In genomic region chr16:58464047-58464915, GRCh38 we compare ENCODE assay signal across 8 cellular contexts. TPM values are rescaled to one million over a fixed set of nuclear protein-coding genes. Genes with fewer than 3 reads are reported as not detected.
A peak's percentile ranks its signal among the peaks of the same experiment; 100 is the strongest.
DNase-seq lines count a peak whose midpoint lies in the region; ATAC-seq, FAIRE-seq and TF ChIP-seq lines count a peak whose summit lies in the region.

No MANE protein-coding gene starts in this region.

- H3K4me2 ChIP-seq in PC-3 (ENCODE audit: low read length), result peak overlapping the region; percentile 94

- H3K27me3 ChIP-seq in PC-3 (ENCODE audit: low read length) (peaks cover 10% of the 10 kb centered on the region), esophagus squamous epithelium (peaks cover 0 to 65% (median 11%) of the 10 kb centered on the region in 4 donors), pancreas (peaks cover 0 to 21% (median 5%) of the 10 kb centered on the region in 4 donors)

- CTCF ChIA-PET in PC-3 (lab: Charles Lee) (no interaction called here), GM10248 (lab: Yijun Ruan, JAX) (no interaction called here)

- TF ChIP-seq CTCF in PC-3 (conservative IDR thresholded peaks at IDR 0.05; ENCODE audit: low read depth, low read length), result no peak; the same call in 1 of the 2 replicates
- TF ChIP-seq CTCF in esophagus squamous epithelium (IDR thresholded peaks at IDR 0.05), result no peak
- TF ChIP-seq CTCF in pancreas (IDR thresholded peaks at IDR 0.05), result no peak
- TF ChIP-seq CTCF in GM10248 (IDR thresholded peaks at IDR 0.05; ENCODE audit: control extremely low read depth, extremely low read depth, low read depth, missing control alignments), result no peak

- no peak for TF ChIP-seq POLR2A in GM12891 (IDR thresholded peaks at IDR 0.05; ENCODE audit: low read depth, low read length)
- no peak for TF ChIP-seq POLR2A in esophagus squamous epithelium (IDR thresholded peaks at IDR 0.05)
- no peak for TF ChIP-seq POLR2A in H54 (IDR thresholded peaks at IDR 0.05; ENCODE audit: low read depth, low read length)

- 0 to 6% methylated on average over 2 to 6 of the region's 86 CpGs for WGBS in esophagus squamous epithelium, 2 donors
- 2% methylated on average over 65 to 86 of the region's 86 CpGs for WGBS in pancreas, 2 donors

- intact Hi-C loops in PC-3 (cut with micrococcal nuclease), result no loop called here
- intact Hi-C loops in esophagus squamous epithelium (cut with DNase I), result no loop called here
- intact Hi-C loops in pancreas (cut with DNase I), result no loop called here

- H4K20me1 ChIP-seq in PC-3 (ENCODE audit: low read length), result no peaks in the 10 kb centered on the region

- no peaks in the 10 kb centered on the region for H3F3A ChIP-seq in PC-3 (ENCODE audit: low read length, unreplicated experiment)

- no peaks in the 10 kb centered on the region for H3K79me2 ChIP-seq in PC-3 (ENCODE audit: low read length)

- no peak overlapping the region for H3K27ac ChIP-seq in PC-3 (ENCODE audit: low read length)
- peak overlapping the region; percentile 28 to 76 (median 70) for H3K27ac ChIP-seq in esophagus squamous epithelium
- no peak overlapping the region for H3K27ac ChIP-seq in pancreas

- H2AFZ ChIP-seq in PC-3 (ENCODE audit: low read length), result peak overlapping the region; percentile 84

- H3K4me1 ChIP-seq in PC-3 (ENCODE audit: insufficient read depth, low read length) (peaks cover 25% of the 10 kb centered on the region), esophagus squamous epithelium (peaks cover 9 to 52% (median 16%) of the 10 kb centered on the region in 3 donors), pancreas (peaks cover 0 to 4% (median 0%) of the 10 kb centered on the region in 3 donors)

- FAIRE-seq in GM12891 (lab: Jason Lieb, UNC) (no peak), pancreas (lab: Jason Lieb, UNC) (no peak), H54 (lab: Jason Lieb, UNC) (no peak)

- DNase-seq in GM12891 (ENCODE audit: insufficient read length, low spot score), result peak; percentile 57
- DNase-seq in PC-3, result peak; percentile 39
- DNase-seq in esophagus squamous epithelium (lab: John Stamatoyannopoulos, UW), result no peak
- DNase-seq in pancreas, result peak in 2 of 6 donors; percentile 6 to 76
- DNase-seq in NCI-H2029 treated with DMSO at 0.1 percent for 48 hours (lab: John Stamatoyannopoulos, UW), result no peak
- no peak for DNase-seq in GM10248 (ENCODE audit: extremely low spot score)
- no peak for DNase-seq in NCI-H1105 treated with DMSO at 0.1 percent for 48 hours (lab: John Stamatoyannopoulos, UW)
- DNase-seq in H54 (ENCODE audit: insufficient read length, low spot score), result no peak

- no peaks in the 10 kb centered on the region for H3K36me3 ChIP-seq in PC-3 (ENCODE audit: low read depth, low read length)
- H3K36me3 ChIP-seq in esophagus squamous epithelium, result no peaks in the 10 kb centered on the region
- no peaks in the 10 kb centered on the region for H3K36me3 ChIP-seq in pancreas

- H3K9me3 ChIP-seq in PC-3 (ENCODE audit: low read length) (no peaks in the 10 kb centered on the region), esophagus squamous epithelium (no peaks in the 10 kb centered on the region), pancreas (no peaks in the 10 kb centered on the region)

- H3K4me3 ChIP-seq in PC-3 (ENCODE audit: low read length) (peak overlapping the region; percentile 68), esophagus squamous epithelium (peak overlapping the region; percentile 50 to 70 (median 63)), pancreas (peak overlapping the region; percentile 16 to 49 (median 26))

- no peaks in the 10 kb centered on the region for H3K9me2 ChIP-seq in PC-3 (replicated peaks; ENCODE audit: low read length)

- BruUV-seq in PC-3 (replicated peaks; lab: Mats Ljungman, UMichigan), result no TSS peak

- POLR2A ChIA-PET in PC-3 (lab: Charles Lee; ENCODE audit: unreplicated experiment) (no interaction called here), GM10248 (lab: Yijun Ruan, JAX) (no interaction called here)

- H3K9ac ChIP-seq in PC-3 (ENCODE audit: low read length), result no peak overlapping the region

- ATAC-seq in PC-3 (peak; percentile 68), pancreas (peak; percentile 70 to 85 (median 78))

TF ChIP-seq in GM12891, 5 proteins besides CTCF, POLR2A, EP300 and RAD21:
- TF ChIP-seq POU2F2 (IDR thresholded peaks at IDR 0.05; ENCODE audit: low read depth, low read length) (no peak), PAX5 (IDR thresholded peaks at IDR 0.05; ENCODE audit: insufficient read depth, low read length, severe bottlenecking) (no peak), POLR2AphosphoS5 (IDR thresholded peaks at IDR 0.05; ENCODE audit: low read depth, low read length) (no peak), SPI1 (IDR thresholded peaks at IDR 0.05; ENCODE audit: low read depth, low read length) (no peak), TAF1 (IDR thresholded peaks at IDR 0.05; ENCODE audit: low read depth, low read length) (no peak)

RNA-seq across cellular contexts. Expression of gene NDRG4, which starts 35.7 kb away (rescaled TPM):
- polyA plus RNA-seq in GM12891 (2012; ENCODE audit: low read depth, missing spikeins), result 0.58 TPM
- 14.2 and 26.6 TPM in 2 replicates for total RNA-seq in PC-3 (2014; rRNA removed)
- 10 to 100 TPM; 19.9 to 62.1 (median 27.8) TPM for total RNA-seq in esophagus squamous epithelium
- 1 to 10 TPM; 2.0 to 6.7 (median 3.9) TPM for total RNA-seq in pancreas
- 10 to 100 TPM; 10.1 to 25.8 TPM for polyA plus RNA-seq in pancreas

RNA-seq across cellular contexts. Expression of gene SETD6, which starts 51.0 kb away (rescaled TPM):
- 10.9 TPM for polyA plus RNA-seq in GM12891 (2012; ENCODE audit: low read depth, missing spikeins)
- total RNA-seq in PC-3 (2014; rRNA removed) (22.0 and 22.5 TPM in 2 replicates), esophagus squamous epithelium (10 to 100 TPM; 12.9 to 46.0 (median 18.0) TPM), pancreas (10 to 100 TPM; 13.8 to 23.0 (median 20.2) TPM)
- 10 to 100 TPM; 30.6 to 38.2 TPM for polyA plus RNA-seq in pancreas

Comparison
In these comparisons a context has a peak if more than half of its experiments do, and no peak if none do; other contexts are left out.
1. DNase-seq: peak in GM12891 (single experiment) and PC-3 (single experiment); none in esophagus squamous epithelium (single experiment), NCI-H2029 treated with DMSO at 0.1 percent for 48 hours (single experiment), GM10248 (single experiment), NCI-H1105 treated with DMSO at 0.1 percent for 48 hours (single experiment) and H54 (single experiment).
2. H3K27ac ChIP-seq: peak in esophagus squamous epithelium (4 of 4); none in PC-3 (single experiment) and pancreas (0 of 4).
3. Peak in every context shown above with its lines, with median percentiles within 50 percentile points of each other: H3K4me3 ChIP-seq.